In the genomic region with DNA sequence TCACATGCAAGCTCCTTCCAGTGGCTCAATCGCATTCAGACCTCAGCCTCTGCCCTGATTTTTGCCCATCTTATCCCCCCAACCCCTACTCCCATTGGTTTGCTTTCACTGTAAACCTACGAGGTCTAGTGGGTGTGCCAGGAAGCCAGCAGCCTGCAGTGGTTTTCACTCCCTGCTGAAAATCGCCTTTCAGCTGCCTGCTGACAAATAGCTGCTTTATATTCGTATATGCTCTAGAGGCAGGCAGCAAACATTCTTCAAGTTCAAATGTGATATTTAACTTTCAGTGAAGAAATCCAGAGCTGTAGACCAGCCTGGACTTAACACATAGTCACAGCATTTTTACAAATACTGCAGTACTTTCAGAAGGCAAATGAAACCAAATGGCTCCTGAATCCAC, we compare ENCODE assay signal across 8 cellular contexts.
DNase-seq lines count a peak whose midpoint lies in the region; ATAC-seq and TF ChIP-seq lines count a peak whose summit lies in the region.

No MANE protein-coding gene starts in this region.

- no peaks in the 10 kb centered on the region for H3K9me3 ChIP-seq in CD8-positive, alpha-beta memory T cell (ENCODE audit: low read length)
- H3K9me3 ChIP-seq in muscle layer of duodenum (ENCODE audit: control insufficient read depth in 1 of 2, low read length in 2 of 2): no peaks in the 10 kb centered on the region

- no peaks in the 10 kb centered on the region for H3K27me3 Mint-ChIP-seq in CD8-positive, alpha-beta memory T cell
- H3K27me3 Mint-ChIP-seq in T-helper 1 cell treated with Interleukin-12 subunit alpha and Interleukin-12 subunit beta and Interleukin-4 antibody, amounts not matched to agents 30 μg/mL and 1 μg/mL, for 36 hours (ENCODE audit: low read depth): no peaks in the 10 kb centered on the region

- H3K4me3 ChIP-seq in CD8-positive, alpha-beta memory T cell (ENCODE audit: low read length): peak overlapping the region; percentile 6
- no peak overlapping the region for H3K4me3 ChIP-seq in choroid plexus epithelial cell (ENCODE audit: low read depth, low read length)
- peak overlapping the region; percentile 52 to 66 for H3K4me3 ChIP-seq in muscle layer of duodenum (ENCODE audit: low read depth in 1 of 2, low read length in 2 of 2)

- TF ChIP-seq CTCF in choroid plexus epithelial cell (conservative IDR thresholded peaks at IDR 0.05; ENCODE audit: low read depth, low read length): no peak

- H3K27me3 ChIP-seq in CD8-positive, alpha-beta memory T cell (ENCODE audit: insufficient read depth, low read length, poor library complexity, severe bottlenecking): no peaks in the 10 kb centered on the region
- H3K27me3 ChIP-seq in muscle layer of duodenum (ENCODE audit: low read depth, low read length): no peaks in the 10 kb centered on the region

- CTCF ChIA-PET in CD8-positive, alpha-beta memory T cell (lab: Charles Lee): interaction anchor here (0.9 to 2.6 kb wide), 6 partner anchors 10 to 296 kb away, joined by 3 to 14 read pairs (median 4); no protein-coding TSS in a partner anchor

- peak overlapping the region; percentile 84 for H3K27ac ChIP-seq in CD8-positive, alpha-beta memory T cell (ENCODE audit: low read depth, low read length)
- peak overlapping the region; percentile 69 for H3K27ac ChIP-seq in muscle layer of duodenum (ENCODE audit: low read length)

- POLR2A ChIA-PET in CD8-positive, alpha-beta memory T cell (lab: Charles Lee): interaction anchor here (1.7 kb wide), 1 partner anchor 167 kb away, joined by 5 read pairs; a partner anchor contains a TSS

- no peaks in the 10 kb centered on the region for H3K36me3 ChIP-seq in CD8-positive, alpha-beta memory T cell (ENCODE audit: insufficient read depth, low read length)
- peaks cover 5 to 11% of the 10 kb centered on the region in 2 donors for H3K36me3 ChIP-seq in muscle layer of duodenum (ENCODE audit: control insufficient read depth in 1 of 2, insufficient read depth in 2 of 2, low read length in 2 of 2)

- peaks cover 90 to 94% (median 93%) of the 10 kb centered on the region in 3 donors for H3K4me1 Mint-ChIP-seq in CD8-positive, alpha-beta memory T cell
- peaks cover 61% of the 10 kb centered on the region for H3K4me1 Mint-ChIP-seq in T-helper 1 cell treated with Interleukin-12 subunit alpha and Interleukin-12 subunit beta and Interleukin-4 antibody, amounts not matched to agents 30 μg/mL and 1 μg/mL, for 36 hours (ENCODE audit: low read depth)

- H3K4me3 Mint-ChIP-seq in CD8-positive, alpha-beta memory T cell: peak overlapping the region; percentile 75 to 94 (median 83)
- H3K4me3 Mint-ChIP-seq in T-helper 1 cell treated with Interleukin-12 subunit alpha and Interleukin-12 subunit beta and Interleukin-4 antibody, amounts not matched to agents 30 μg/mL and 1 μg/mL, for 36 hours: peak overlapping the region; percentile 66

- no peak for ATAC-seq in GM19452 (IDR thresholded peaks at IDR 0.05; ENCODE audit: unreplicated experiment)

- H3K4me1 ChIP-seq in CD8-positive, alpha-beta memory T cell (ENCODE audit: insufficient read depth, low read length): peaks cover 87% of the 10 kb centered on the region
- peaks cover 31 to 43% of the 10 kb centered on the region in 2 donors for H3K4me1 ChIP-seq in muscle layer of duodenum (ENCODE audit: control insufficient read depth in 1 of 2, insufficient read depth in 2 of 2, low read length in 2 of 2)

- peak; percentile 17 to 64 (median 57) for DNase-seq in CD8-positive, alpha-beta memory T cell
- DNase-seq in choroid plexus epithelial cell (ENCODE audit: low read depth) (peak; percentile 70), HPDE6-E6E7 (ENCODE audit: extremely low spot score) (no peak), NCI-H1436 (lab: John Stamatoyannopoulos, UW) (no peak), NCI-H146 (lab: John Stamatoyannopoulos, UW) (no peak)

- peaks cover 0 to 15% (median 3%) of the 10 kb centered on the region in 3 donors for H3K36me3 Mint-ChIP-seq in CD8-positive, alpha-beta memory T cell
- H3K36me3 Mint-ChIP-seq in T-helper 1 cell treated with Interleukin-12 subunit alpha and Interleukin-12 subunit beta and Interleukin-4 antibody, amounts not matched to agents 30 μg/mL and 1 μg/mL, for 36 hours (ENCODE audit: low read depth): peaks cover 21% of the 10 kb centered on the region

- H3K9me3 Mint-ChIP-seq in CD8-positive, alpha-beta memory T cell: no peaks in the 10 kb centered on the region
- peaks cover 12% of the 10 kb centered on the region for H3K9me3 Mint-ChIP-seq in T-helper 1 cell treated with Interleukin-12 subunit alpha and Interleukin-12 subunit beta and Interleukin-4 antibody, amounts not matched to agents 30 μg/mL and 1 μg/mL, for 36 hours

- peak overlapping the region; percentile 88 to 100 (median 98) for H3K27ac Mint-ChIP-seq in CD8-positive, alpha-beta memory T cell
- peak overlapping the region; percentile 92 for H3K27ac Mint-ChIP-seq in T-helper 1 cell treated with Interleukin-12 subunit alpha and Interleukin-12 subunit beta and Interleukin-4 antibody, amounts not matched to agents 30 μg/mL and 1 μg/mL, for 36 hours

Comparison
In these comparisons a context has a peak if more than half of its experiments do, and no peak if none do; other contexts are left out.
1. DNase-seq: peak in CD8-positive, alpha-beta memory T cell (5 of 5) and choroid plexus epithelial cell (single experiment); none in HPDE6-E6E7 (single experiment), NCI-H1436 (single experiment) and NCI-H146 (single experiment).